9 cellular contexts compared by ENCODE assay signal in genomic region chr16:18803569-18804462, GRCh38. TPM values are rescaled to one million over a fixed set of nuclear protein-coding genes. Genes with fewer than 3 reads are reported as not detected.
A peak's percentile ranks its signal among the peaks of the same experiment; 100 is the strongest.
DNase-seq lines count a peak whose midpoint lies in the region; ATAC-seq and TF ChIP-seq lines count a peak whose summit lies in the region.
"Had no signal": no experiment of that assay in that cellular context is flagged by ENCODE, and none has a peak within 500 bp of the region (broad histone marks: within the 10 kb centered on the region; RNA-seq: fewer than 3 reads in every experiment).

No MANE protein-coding gene starts in this region.

- H3K9me3 Mint-ChIP-seq in activated CD4-positive, alpha-beta T cell treated with anti-CD3 and anti-CD28 coated beads, Interleukin-2, amount 10 ng/mL, durations not matched to agents 24 days and 14 days, result no peaks in the 10 kb centered on the region

- peaks cover 47% of the 10 kb centered on the region for H3K36me3 Mint-ChIP-seq in activated CD4-positive, alpha-beta T cell treated with anti-CD3 and anti-CD28 coated beads, Interleukin-2, amount 10 ng/mL, durations not matched to agents 24 days and 14 days (ENCODE audit: low read depth)

- intact Hi-C loops in activated CD4-positive, alpha-beta T cell treated with anti-CD3 and anti-CD28 coated beads, Interleukin-2, amount 10 ng/mL, durations not matched to agents 24 days and 14 days (cut with micrococcal nuclease), result loop anchor here (5.0 kb wide), 3 partner anchors 33 to 718 kb away; partner anchors contain the start of genes CCP110, COQ7 and GDE1

- no peaks in the 10 kb centered on the region for H3K9me3 ChIP-seq in RWPE2 (ENCODE audit: severe bottlenecking)
- H3K9me3 ChIP-seq: Caco-2 had no signal

- TF ChIP-seq CTCF in RWPE2 (IDR thresholded peaks at IDR 0.05; ENCODE audit: poor library complexity, severe bottlenecking), result no peak

- no peak for ATAC-seq in RWPE2 (ENCODE audit: low read depth)
- no peak for ATAC-seq in HG03135 (IDR thresholded peaks at IDR 0.05; ENCODE audit: unreplicated experiment)
- ATAC-seq in GM18520 (IDR thresholded peaks at IDR 0.05; ENCODE audit: unreplicated experiment), result no peak
- no peak for ATAC-seq in GM18517 (IDR thresholded peaks at IDR 0.05; ENCODE audit: unreplicated experiment)

- peak overlapping the region; percentile 68 for H3K4me3 Mint-ChIP-seq in activated CD4-positive, alpha-beta T cell treated with anti-CD3 and anti-CD28 coated beads, Interleukin-2, amount 10 ng/mL, durations not matched to agents 24 days and 14 days

- H3K27me3 ChIP-seq in RWPE2 (ENCODE audit: insufficient read depth, poor library complexity, severe bottlenecking), result no peaks in the 10 kb centered on the region

- no peaks in the 10 kb centered on the region for H3K27me3 Mint-ChIP-seq in activated CD4-positive, alpha-beta T cell treated with anti-CD3 and anti-CD28 coated beads, Interleukin-2, amount 10 ng/mL, durations not matched to agents 24 days and 14 days

- peaks cover 45% of the 10 kb centered on the region for H3K36me3 ChIP-seq in RWPE2 (ENCODE audit: low read depth)

- H3K27ac ChIP-seq in RWPE2 (ENCODE audit: poor library complexity, severe bottlenecking) (peak overlapping the region; percentile 76), epithelial cell of prostate (peak overlapping the region; percentile 74), skin epidermis (peak overlapping the region in 12 of 21 experiments; percentile 3 to 89 (median 56))

- no peak for DNase-seq in activated CD4-positive, alpha-beta T cell treated with anti-CD3 and anti-CD28 coated beads, Interleukin-2, amount 10 ng/mL, durations not matched to agents 24 days and 14 days
- DNase-seq in activated CD4-positive, alpha-beta T cell treated with anti-CD3 and anti-CD28 coated beads, Interleukin-2, amount 50 U/mL, for 4 hours, result no peak
- DNase-seq in RWPE2 (ENCODE audit: low spot score) (no peak), epithelial cell of prostate (ENCODE audit: low read depth, low spot score) (no peak)
- DNase-seq: Caco-2 had no signal

- H3K4me1 Mint-ChIP-seq in activated CD4-positive, alpha-beta T cell treated with anti-CD3 and anti-CD28 coated beads, Interleukin-2, amount 10 ng/mL, durations not matched to agents 24 days and 14 days, result peaks cover 49% of the 10 kb centered on the region

- H3K4me3 ChIP-seq in RWPE2 (ENCODE audit: severe bottlenecking), result no peak overlapping the region
- no peak overlapping the region for H3K4me3 ChIP-seq in skin epidermis

- peaks cover 27% of the 10 kb centered on the region for H3K4me1 ChIP-seq in RWPE2 (ENCODE audit: insufficient read depth, poor library complexity, severe bottlenecking)

- peak overlapping the region; percentile 91 for H3K27ac Mint-ChIP-seq in activated CD4-positive, alpha-beta T cell treated with anti-CD3 and anti-CD28 coated beads, Interleukin-2, amount 10 ng/mL, durations not matched to agents 24 days and 14 days

RNA-seq across cellular contexts. Expression of gene ARL6IP1, which starts 2.5 kb away (rescaled TPM):
- 97.2 and 98.5 TPM in 2 replicates for total RNA-seq in activated CD4-positive, alpha-beta T cell treated with anti-CD3 and anti-CD28 coated beads, Interleukin-2, amount 10 ng/mL, durations not matched to agents 24 days and 14 days

RNA-seq across cellular contexts. Expression of gene RPS15A, which starts 13.7 kb away (rescaled TPM):
- total RNA-seq in activated CD4-positive, alpha-beta T cell treated with anti-CD3 and anti-CD28 coated beads, Interleukin-2, amount 10 ng/mL, durations not matched to agents 24 days and 14 days, result 1,857 and 1,884 TPM in 2 replicates
